ENCODE assay signal across 9 cellular contexts in the genomic region with DNA sequence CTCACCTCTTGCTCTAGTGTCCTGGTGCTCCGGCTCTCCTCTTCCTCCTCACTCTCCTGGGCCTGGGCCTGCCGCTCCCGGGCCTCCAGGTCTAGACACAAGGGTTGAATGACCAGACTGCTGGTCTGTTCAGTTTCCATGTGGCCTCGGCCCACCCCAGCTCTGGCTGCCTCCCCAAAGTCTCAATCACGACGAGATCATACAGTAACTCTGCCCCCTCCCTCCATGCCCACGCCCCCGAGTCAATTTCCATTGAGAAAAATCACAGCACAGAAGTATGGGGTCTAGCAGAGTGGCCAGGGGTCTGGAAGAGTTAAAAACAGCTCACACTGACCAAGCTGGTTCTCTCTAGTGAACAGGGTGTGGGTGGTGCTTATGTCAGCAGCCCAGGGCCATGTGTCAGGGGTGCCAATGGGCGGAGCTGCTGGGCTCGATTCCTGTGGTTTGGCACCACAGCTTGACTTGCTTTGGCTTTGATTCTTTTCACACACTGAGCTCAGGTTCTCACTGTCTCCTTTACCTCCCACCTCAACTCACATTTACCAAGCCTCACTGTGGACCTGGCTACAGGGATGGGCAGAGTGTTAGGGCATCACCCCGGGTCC. TPM values are rescaled to one million over a fixed set of nuclear protein-coding genes. Genes with fewer than 3 reads are reported as not detected.
A peak's percentile ranks its signal among the peaks of the same experiment; 100 is the strongest.
DNase-seq lines count a peak whose midpoint lies in the region; ATAC-seq and TF ChIP-seq lines count a peak whose summit lies in the region.
"Had no signal": no experiment of that assay in that cellular context is flagged by ENCODE, and none has a peak within 500 bp of the region (broad histone marks: within the 10 kb centered on the region; RNA-seq: fewer than 3 reads in every experiment).

No MANE protein-coding gene starts in this region.

- no peaks in the 10 kb centered on the region for H3K9me3 ChIP-seq in CD4-positive, alpha-beta T cell (ENCODE audit: control insufficient read depth, low read length)

- no peak for TF ChIP-seq CTCF in CD4-positive, alpha-beta T cell (IDR thresholded peaks at IDR 0.05)
- TF ChIP-seq CTCF in nephron progenitor cell (IDR thresholded peaks at IDR 0.05), result no peak
- no peak for TF ChIP-seq CTCF in GM20000 (IDR thresholded peaks at IDR 0.05; ENCODE audit: extremely low read depth, missing control alignments)

- H3K27me3 ChIP-seq in CD4-positive, alpha-beta T cell (ENCODE audit: control insufficient read depth, insufficient read depth, low read length), result no peaks in the 10 kb centered on the region

- no peak overlapping the region for H3K27ac Mint-ChIP-seq in CD4-positive, alpha-beta T cell
- H3K27ac Mint-ChIP-seq in nephron progenitor cell, result peak overlapping the region; percentile 32

- CTCF ChIA-PET in CD4-positive, alpha-beta T cell (lab: Charles Lee), result interaction anchor here (0.5 kb wide), 1 partner anchor 27 kb away, joined by 3 read pairs; no protein-coding TSS in a partner anchor

- intact Hi-C loops in CD4-positive, alpha-beta T cell (cut with DNase I, micrococcal nuclease), result no loop called here

- H3K9me3 Mint-ChIP-seq in CD4-positive, alpha-beta T cell, result no peaks in the 10 kb centered on the region
- no peaks in the 10 kb centered on the region for H3K9me3 Mint-ChIP-seq in nephron progenitor cell

- ATAC-seq in CD4-positive, alpha-beta T cell (ENCODE audit: poor library complexity), result peak; percentile 41
- no peak for ATAC-seq in HG03175 (IDR thresholded peaks at IDR 0.05; ENCODE audit: unreplicated experiment)

- in situ Hi-C loops in T47D (cut with HindIII; ENCODE audit: low pct_unique_long_range_greater_than_20kb, low sequenced_read_pairs), result no loop called here

- DNase-seq in CD4-positive, alpha-beta T cell, result no peak
- DNase-seq in LoVo (ENCODE audit: low spot score) (peak; percentile 58), T47D (ENCODE audit: low read depth in 1 of 2, low spot score in 1 of 2) (peak; percentile 77 to 98), nephron progenitor cell (no peak), DMS53 (lab: John Stamatoyannopoulos, UW) (no peak), GM20000 (ENCODE audit: low spot score) (no peak), NCI-H2227 treated with DMSO at 0.1 percent for 48 hours (lab: John Stamatoyannopoulos, UW) (no peak)
- DNase-seq: NCI-H510A treated with DMSO at 0.1 percent for 48 hours had no signal

- no peaks in the 10 kb centered on the region for H3K27me3 Mint-ChIP-seq in CD4-positive, alpha-beta T cell
- H3K27me3 Mint-ChIP-seq in nephron progenitor cell (ENCODE audit: low read depth, poor library complexity), result no peaks in the 10 kb centered on the region

- no peak overlapping the region for H3K27ac ChIP-seq in CD4-positive, alpha-beta T cell (ENCODE audit: low read depth, low read length)

- H3K4me1 Mint-ChIP-seq in CD4-positive, alpha-beta T cell (ENCODE audit: low read depth), result no peaks in the 10 kb centered on the region
- no peaks in the 10 kb centered on the region for H3K4me1 Mint-ChIP-seq in nephron progenitor cell

- POLR2A ChIA-PET in CD4-positive, alpha-beta T cell (lab: Charles Lee), result no interaction called here

- peaks cover 67% of the 10 kb centered on the region for H3K36me3 Mint-ChIP-seq in CD4-positive, alpha-beta T cell (ENCODE audit: low read depth)
- H3K36me3 Mint-ChIP-seq in nephron progenitor cell (ENCODE audit: low read depth), result peaks cover 23% of the 10 kb centered on the region

- no peak overlapping the region for H3K4me3 Mint-ChIP-seq in CD4-positive, alpha-beta T cell
- H3K4me3 Mint-ChIP-seq in nephron progenitor cell, result no peak overlapping the region

RNA-seq across cellular contexts. Expression of gene C15orf62, which starts 6.9 kb away (rescaled TPM):
- total RNA-seq in CD4-positive, alpha-beta T cell, result under 1 TPM; 0.77 to 0.98 TPM

RNA-seq across cellular contexts. Expression of gene GCHFR, which starts 12.8 kb away (rescaled TPM):
- 10 to 100 TPM; 13.5 to 14.8 TPM for total RNA-seq in CD4-positive, alpha-beta T cell

RNA-seq across cellular contexts. Expression of gene RMDN3, which starts 21.6 kb away (rescaled TPM):
- 10 to 100 TPM; 29.1 to 30.3 TPM for total RNA-seq in CD4-positive, alpha-beta T cell

RNA-seq across cellular contexts. Expression of gene ZFYVE19, which starts 30.2 kb away (rescaled TPM):
- 10 to 100 TPM; 12.0 to 13.0 TPM for total RNA-seq in CD4-positive, alpha-beta T cell

RNA-seq across cellular contexts. Expression of gene DNAJC17, which starts 30.6 kb away (rescaled TPM):
- total RNA-seq in CD4-positive, alpha-beta T cell, result 10 to 100 TPM; 14.4 to 17.9 TPM

Comparison
In these comparisons a context has a peak if more than half of its experiments do, and no peak if none do; other contexts are left out.
1. DNase-seq: peak in LoVo (single experiment) and T47D (2 of 2); none in CD4-positive, alpha-beta T cell (0 of 10), nephron progenitor cell (single experiment), DMS53 (single experiment), GM20000 (single experiment) and NCI-H2227 treated with DMSO at 0.1 percent for 48 hours (single experiment).